In genomic region chr2:72142743-72143440, GRCh38 we compare ENCODE assay signal across 10 cellular contexts. TPM values are rescaled to one million over a fixed set of nuclear protein-coding genes. Genes with fewer than 3 reads are reported as not detected.
DNase-seq lines count a peak whose midpoint lies in the region; ATAC-seq and TF ChIP-seq lines count a peak whose summit lies in the region.
"Had no signal": no experiment of that assay in that cellular context is flagged by ENCODE, and none has a peak within 500 bp of the region (broad histone marks: within the 10 kb centered on the region; RNA-seq: fewer than 3 reads in every experiment).

No MANE protein-coding gene starts in this region.

- no peaks in the 10 kb centered on the region for H3K36me3 ChIP-seq in tibial artery
- H3K36me3 ChIP-seq in MM.1S (replicated peaks; ENCODE audit: insufficient read depth, low read length), result no peaks in the 10 kb centered on the region
- H3K36me3 ChIP-seq in SJCRH30, result no peaks in the 10 kb centered on the region

- no peaks in the 10 kb centered on the region for H3K79me2 ChIP-seq in MM.1S (ENCODE audit: low read length)

- peak overlapping the region; percentile 62 to 65 for H3K27ac ChIP-seq in tibial artery
- no peak overlapping the region for H3K27ac ChIP-seq in MM.1S (ENCODE audit: low read length)
- no peak overlapping the region for H3K27ac ChIP-seq in SJCRH30

- peaks cover 0 to 83% (median 73%) of the 10 kb centered on the region in 4 donors for H3K4me1 ChIP-seq in tibial artery
- H3K4me1 ChIP-seq in MM.1S (ENCODE audit: low read length), result peaks cover 1% of the 10 kb centered on the region; the same call in 1 of the 2 replicates
- H3K4me1 ChIP-seq in SJCRH30, result peaks cover 27% of the 10 kb centered on the region

- intact Hi-C loops in tibial artery (cut with DNase I; ENCODE audit: low total_unique reads), result loop anchor here (5.0 to 10.0 kb wide), 2 partner anchors 266 to 448 kb away; no protein-coding TSS in a partner anchor

- no peak overlapping the region for H3K9ac ChIP-seq in MM.1S (ENCODE audit: low read length)

- H4K20me1 ChIP-seq in MM.1S (ENCODE audit: insufficient read depth, low read length), result no peaks in the 10 kb centered on the region

- TF ChIP-seq CTCF in epithelial cell of proximal tubule (conservative IDR thresholded peaks at IDR 0.05; ENCODE audit: low read depth, low read length), result no peak
- TF ChIP-seq CTCF in tibial artery (IDR thresholded peaks at IDR 0.05), result no peak
- no peak for TF ChIP-seq CTCF in MM.1S (IDR thresholded peaks at IDR 0.05; ENCODE audit: low read length)

- no peak for ATAC-seq in GM19397 (IDR thresholded peaks at IDR 0.05; ENCODE audit: unreplicated experiment)

- peak overlapping the region; percentile 7 for H3K4me3 ChIP-seq in epithelial cell of proximal tubule (ENCODE audit: low read depth, low read length)
- H3K4me3 ChIP-seq in tibial artery, result peak overlapping the region; percentile 52 to 58
- H3K4me3 ChIP-seq in MM.1S (ENCODE audit: low read length), result no peak overlapping the region
- H3K4me3 ChIP-seq in SJCRH30, result no peak overlapping the region

- H2AFZ ChIP-seq in MM.1S (ENCODE audit: low read length), result no peak overlapping the region

- H3K27me3 ChIP-seq in tibial artery (peaks cover 0 to 31% of the 10 kb centered on the region in 2 donors), MM.1S (replicated peaks; ENCODE audit: insufficient read depth, low read length) (peaks cover 12% of the 10 kb centered on the region), SJCRH30 (no peaks in the 10 kb centered on the region)

- DNase-seq in NCI-H2227 (lab: John Stamatoyannopoulos, UW; ENCODE audit: unreplicated experiment), result peak; percentile 43
- no peak for DNase-seq in NCI-H2227 treated with DMSO at 0.1 percent for 48 hours (lab: John Stamatoyannopoulos, UW)
- DNase-seq in epithelial cell of proximal tubule (ENCODE audit: low read depth), result no peak
- peak; percentile 93 for DNase-seq in mesenteric fat pad (ENCODE audit: low spot score)
- DNase-seq in tibial artery, result peak; percentile 79 to 91
- DNase-seq in MM.1S, result no peak
- no peak for DNase-seq in SJCRH30
- DNase-seq: cerebellar nuclear complex had no signal

- no peak overlapping the region for H3K4me2 ChIP-seq in MM.1S (ENCODE audit: low read depth, low read length)

- no peaks in the 10 kb centered on the region for H3K9me2 ChIP-seq in MM.1S (replicated peaks; ENCODE audit: insufficient read depth, low read length)

- H3F3A ChIP-seq in MM.1S (ENCODE audit: insufficient read depth, low read length), result no peaks in the 10 kb centered on the region

- H3K9me3 ChIP-seq in tibial artery (no peaks in the 10 kb centered on the region), MM.1S (replicated peaks; ENCODE audit: insufficient read depth, low read length) (no peaks in the 10 kb centered on the region), SJCRH30 (replicated peaks) (no peaks in the 10 kb centered on the region)

RNA-seq across cellular contexts. Expression of gene CYP26B1, which starts 4.8 kb away (rescaled TPM):
- total RNA-seq in epithelial cell of proximal tubule (0.17 and 0.36 TPM in 2 replicates), mesenteric fat pad (41.9 TPM)
- total RNA-seq in SJCRH30 (2014; rRNA removed; shearing (Covaris generic)), result 9.7 and 11.3 TPM in 2 replicates
- total RNA-seq: T-helper 2 cell treated with Interferon-gamma antibody and Interleukin-4, amounts not matched to agents 100 ng/mL and 5 ng/mL, for 36 hours had no signal

Comparison
In these comparisons a context has a peak if more than half of its experiments do, and no peak if none do; other contexts are left out.
1. DNase-seq: peak in NCI-H2227 (single experiment), mesenteric fat pad (single experiment) and tibial artery (2 of 2); none in NCI-H2227 treated with DMSO at 0.1 percent for 48 hours (single experiment), epithelial cell of proximal tubule (single experiment), MM.1S (single experiment) and SJCRH30 (0 of 2).
2. H3K4me3 ChIP-seq: peak in epithelial cell of proximal tubule (single experiment) and tibial artery (2 of 2); none in MM.1S (single experiment) and SJCRH30 (single experiment).
3. H3K27ac ChIP-seq: peak in tibial artery (2 of 2); none in MM.1S (single experiment) and SJCRH30 (single experiment).